In genomic region chr2:136305517-136306192, GRCh38 we compare ENCODE assay signal across 8 cellular contexts.
A peak's percentile ranks its signal among the peaks of the same experiment; 100 is the strongest.
DNase-seq lines count a peak whose midpoint lies in the region; ATAC-seq and TF ChIP-seq lines count a peak whose summit lies in the region.

No MANE protein-coding gene starts in this region.

- no peaks in the 10 kb centered on the region for H3K27me3 ChIP-seq in mammary epithelial cell (ENCODE audit: insufficient read depth, low read length)
- H3K27me3 ChIP-seq in breast epithelium: no peaks in the 10 kb centered on the region
- no peaks in the 10 kb centered on the region for H3K27me3 ChIP-seq in trophoblast cell (ENCODE audit: insufficient read depth, low read length)

- H4K12ac ChIP-seq in trophoblast cell (ENCODE audit: low read depth, low read length): no peak overlapping the region

- H3K4me3 ChIP-seq in mammary epithelial cell (replicated peaks in 1 of 3; ENCODE audit: insufficient read depth in 1 of 3, low read depth in 2 of 3, low read length in 3 of 3): no peak overlapping the region
- H3K4me3 ChIP-seq in breast epithelium: no peak overlapping the region
- no peak overlapping the region for H3K4me3 ChIP-seq in trophoblast cell (ENCODE audit: low read depth, low read length)

- H3K4me1 ChIP-seq in mammary epithelial cell (ENCODE audit: insufficient read depth, low read length) (no peaks in the 10 kb centered on the region), breast epithelium (no peaks in the 10 kb centered on the region), trophoblast cell (ENCODE audit: control insufficient read depth in 1 of 2, insufficient read depth in 2 of 2, low read length in 2 of 2) (no peaks in the 10 kb centered on the region)

- POLR2A ChIA-PET in activated CD4-positive, alpha-beta memory T cell treated with anti-CD3 and anti-CD28 coated beads for 36 hours (lab: Charles Lee): interaction anchor here (1.0 to 2.0 kb wide), 2 partner anchors 14 to 21 kb away, joined by 3 to 8 read pairs; no protein-coding TSS in a partner anchor

- no peaks in the 10 kb centered on the region for H3K79me1 ChIP-seq in trophoblast cell (ENCODE audit: low read length)

- peaks cover 1% of the 10 kb centered on the region for H3K36me3 Mint-ChIP-seq in activated CD4-positive, alpha-beta memory T cell treated with anti-CD3 and anti-CD28 coated beads for 36 hours
- no peaks in the 10 kb centered on the region for H3K36me3 Mint-ChIP-seq in natural killer cell treated with Interleukin-12 subunit alpha and Interleukin-12 subunit beta and Interleukin-15 and Interleukin-18, amount 100 ng/mL, for 72 hours

- H3K79me2 ChIP-seq in mammary epithelial cell (ENCODE audit: insufficient read depth, low read length) (no peaks in the 10 kb centered on the region), trophoblast cell (ENCODE audit: control insufficient read depth, insufficient read depth, low read length, poor library complexity) (no peaks in the 10 kb centered on the region)

- no peak overlapping the region for H2BK5ac ChIP-seq in trophoblast cell (ENCODE audit: low read depth, low read length, poor library complexity)

- CTCF ChIA-PET in mammary epithelial cell (lab: Charles Lee; ENCODE audit: low non-redundant PET): no interaction called here
- CTCF ChIA-PET in activated CD4-positive, alpha-beta memory T cell treated with anti-CD3 and anti-CD28 coated beads for 36 hours (lab: Charles Lee): interaction anchor here (0.9 to 2.0 kb wide), 5 partner anchors 75 to 507 kb away, joined by 3 to 7 read pairs (median 3); no protein-coding TSS in a partner anchor

- H3K27me3 Mint-ChIP-seq in activated CD4-positive, alpha-beta memory T cell treated with anti-CD3 and anti-CD28 coated beads for 36 hours: peaks cover 3% of the 10 kb centered on the region
- H3K27me3 Mint-ChIP-seq in natural killer cell treated with Interleukin-12 subunit alpha and Interleukin-12 subunit beta and Interleukin-15 and Interleukin-18, amount 100 ng/mL, for 72 hours: peaks cover 5 to 12% of the 10 kb centered on the region in 2 donors

- no peak overlapping the region for H4K91ac ChIP-seq in trophoblast cell (ENCODE audit: low read depth, low read length)

- no TSS peak for BruUV-seq in mammary epithelial cell (replicated peaks; lab: Mats Ljungman, UMichigan)

- no peak overlapping the region for H2BK12ac ChIP-seq in trophoblast cell (ENCODE audit: low read length)

- H3K18ac ChIP-seq in trophoblast cell (ENCODE audit: low read length): no peak overlapping the region

- H3K4ac ChIP-seq in trophoblast cell (ENCODE audit: low read depth, low read length): no peak overlapping the region

- H3K4me3 Mint-ChIP-seq in activated CD4-positive, alpha-beta memory T cell treated with anti-CD3 and anti-CD28 coated beads for 36 hours: peak overlapping the region; percentile 33
- peak overlapping the region; percentile 21 for H3K4me3 Mint-ChIP-seq in natural killer cell treated with Interleukin-12 subunit alpha and Interleukin-12 subunit beta and Interleukin-15 and Interleukin-18, amount 100 ng/mL, for 72 hours

- no peak overlapping the region for H3K9ac ChIP-seq in mammary epithelial cell (ENCODE audit: insufficient read depth, low read length)
- no peak overlapping the region for H3K9ac ChIP-seq in trophoblast cell (ENCODE audit: low read length)

- H2AFZ ChIP-seq in mammary epithelial cell (ENCODE audit: low read depth, low read length) (no peak overlapping the region), trophoblast cell (ENCODE audit: insufficient read depth, low read length, poor library complexity) (no peak overlapping the region)

- dilution Hi-C loops in mammary epithelial cell (cut with HindIII; ENCODE audit: low sequenced_read_pairs): no loop called here

- H3K9me3 ChIP-seq in mammary epithelial cell (replicated peaks; ENCODE audit: insufficient read depth, low read length): no peaks in the 10 kb centered on the region
- H3K9me3 ChIP-seq in breast epithelium: no peaks in the 10 kb centered on the region
- no peaks in the 10 kb centered on the region for H3K9me3 ChIP-seq in trophoblast cell (ENCODE audit: insufficient read depth, low read depth, low read length)

- 73% methylated on average over 7 of the region's 7 CpGs for WGBS in mammary epithelial cell (ENCODE audit: low coverage, missing lambda C conversion rate)
- no CpG with 5 or more reads among the region's 7 CpGs for whole genome bisulfite sequencing in trophoblast cell (ENCODE audit: extremely low coverage, insufficient coverage, insufficient read length)

- H3K36me3 ChIP-seq in mammary epithelial cell (ENCODE audit: insufficient read depth, low read length) (no peaks in the 10 kb centered on the region), breast epithelium (no peaks in the 10 kb centered on the region), trophoblast cell (ENCODE audit: control insufficient read depth in 1 of 2, insufficient read depth in 2 of 2, low read length in 2 of 2) (no peaks in the 10 kb centered on the region)

- H3K27ac ChIP-seq in mammary epithelial cell (ENCODE audit: insufficient read depth, low read depth, low read length): no peak overlapping the region
- H3K27ac ChIP-seq in breast epithelium: no peak overlapping the region
- H3K27ac ChIP-seq in trophoblast cell (ENCODE audit: low read depth, low read length): no peak overlapping the region

- H3K4me1 Mint-ChIP-seq in activated CD4-positive, alpha-beta memory T cell treated with anti-CD3 and anti-CD28 coated beads for 36 hours (ENCODE audit: low read depth): peaks cover 34% of the 10 kb centered on the region
- H3K4me1 Mint-ChIP-seq in natural killer cell treated with Interleukin-12 subunit alpha and Interleukin-12 subunit beta and Interleukin-15 and Interleukin-18, amount 100 ng/mL, for 72 hours (ENCODE audit: low read depth in 2 of 2): peaks cover 18 to 30% of the 10 kb centered on the region in 2 donors

- peak; percentile 93 for ATAC-seq in HG03521 (IDR thresholded peaks at IDR 0.05; ENCODE audit: unreplicated experiment)
- ATAC-seq in natural killer cell treated with Interleukin-12 subunit alpha and Interleukin-12 subunit beta and Interleukin-15 and Interleukin-18, amount 100 ng/mL, for 72 hours: peak; percentile 97 to 100

- H2BK120ac ChIP-seq in trophoblast cell (ENCODE audit: insufficient read depth, low read length, poor library complexity): no peak overlapping the region

- TF ChIP-seq CTCF in mammary epithelial cell (conservative IDR thresholded peaks at IDR 0.05 in 1 of 2, IDR thresholded peaks at IDR 0.05 in 1 of 2; ENCODE audit: extremely low read depth in 1 of 2, insufficient read depth in 1 of 2, low read depth in 1 of 2, low read length in 2 of 2) (no peak), breast epithelium (IDR thresholded peaks at IDR 0.05) (no peak)

- DNase-seq in mammary epithelial cell: peak; percentile 11
- DNase-seq in breast epithelium (ENCODE audit: low spot score in 2 of 2): no peak
- DNase-seq in activated CD4-positive, alpha-beta memory T cell treated with anti-CD3 and anti-CD28 coated beads for 36 hours: peak; percentile 84
- DNase-seq in natural killer cell treated with Interleukin-12 subunit alpha and Interleukin-12 subunit beta and Interleukin-15 and Interleukin-18, amount 100 ng/mL, for 72 hours (ENCODE audit: low spot score): peak; percentile 70
- DNase-seq in NCI-H526 treated with DMSO at 0.1 percent for 48 hours (lab: John Stamatoyannopoulos, UW): no peak
- DNase-seq in trophoblast cell: no peak
- no peak for DNase-seq in amniotic stem cell (lab: John Stamatoyannopoulos, UW)

- H3K4me2 ChIP-seq in mammary epithelial cell (ENCODE audit: insufficient read depth, low read depth, low read length) (no peak overlapping the region), trophoblast cell (ENCODE audit: low read length) (no peak overlapping the region)

- no peak overlapping the region for H3K14ac ChIP-seq in trophoblast cell (ENCODE audit: low read length)

- no peak for TF ChIP-seq POLR2A in breast epithelium (IDR thresholded peaks at IDR 0.05)

- in situ Hi-C loops in mammary epithelial cell (cut with MboI; ENCODE audit: low sequenced_read_pairs in 2 of 2): no loop called here

- intact Hi-C loops in mammary epithelial cell (cut with micrococcal nuclease) (no loop called here), breast epithelium (cut with DNase I; ENCODE audit: low total_unique reads) (no loop called here)
- intact Hi-C loops in activated CD4-positive, alpha-beta memory T cell treated with anti-CD3 and anti-CD28 coated beads for 36 hours (cut with micrococcal nuclease): loop anchor here (1.0 to 5.0 kb wide), 5 partner anchors 10 to 388 kb away; no protein-coding TSS in a partner anchor

- no peak overlapping the region for H3K23ac ChIP-seq in trophoblast cell (ENCODE audit: low read length)

- no peak overlapping the region for H2AK5ac ChIP-seq in trophoblast cell (ENCODE audit: low read length)

- H4K8ac ChIP-seq in trophoblast cell (ENCODE audit: low read depth, low read length): no peak overlapping the region

- H4K20me1 ChIP-seq in mammary epithelial cell (ENCODE audit: insufficient read depth, low read length): no peaks in the 10 kb centered on the region

- peak overlapping the region; percentile 72 for H3K27ac Mint-ChIP-seq in activated CD4-positive, alpha-beta memory T cell treated with anti-CD3 and anti-CD28 coated beads for 36 hours
- H3K27ac Mint-ChIP-seq in natural killer cell treated with Interleukin-12 subunit alpha and Interleukin-12 subunit beta and Interleukin-15 and Interleukin-18, amount 100 ng/mL, for 72 hours: no peak overlapping the region

- no peaks in the 10 kb centered on the region for H3K9me3 Mint-ChIP-seq in activated CD4-positive, alpha-beta memory T cell treated with anti-CD3 and anti-CD28 coated beads for 36 hours
- H3K9me3 Mint-ChIP-seq in natural killer cell treated with Interleukin-12 subunit alpha and Interleukin-12 subunit beta and Interleukin-15 and Interleukin-18, amount 100 ng/mL, for 72 hours: no peaks in the 10 kb centered on the region

Comparison
In these comparisons a context has a peak if more than half of its experiments do, and no peak if none do; other contexts are left out.
1. DNase-seq: peak in mammary epithelial cell (single experiment), activated CD4-positive, alpha-beta memory T cell treated with anti-CD3 and anti-CD28 coated beads for 36 hours (single experiment) and natural killer cell treated with Interleukin-12 subunit alpha and Interleukin-12 subunit beta and Interleukin-15 and Interleukin-18, amount 100 ng/mL, for 72 hours (single experiment); none in breast epithelium (0 of 2), NCI-H526 treated with DMSO at 0.1 percent for 48 hours (single experiment), trophoblast cell (0 of 2) and amniotic stem cell (single experiment).